Comparison of ENCODE assay signal across 8 cellular contexts in the genomic region with DNA sequence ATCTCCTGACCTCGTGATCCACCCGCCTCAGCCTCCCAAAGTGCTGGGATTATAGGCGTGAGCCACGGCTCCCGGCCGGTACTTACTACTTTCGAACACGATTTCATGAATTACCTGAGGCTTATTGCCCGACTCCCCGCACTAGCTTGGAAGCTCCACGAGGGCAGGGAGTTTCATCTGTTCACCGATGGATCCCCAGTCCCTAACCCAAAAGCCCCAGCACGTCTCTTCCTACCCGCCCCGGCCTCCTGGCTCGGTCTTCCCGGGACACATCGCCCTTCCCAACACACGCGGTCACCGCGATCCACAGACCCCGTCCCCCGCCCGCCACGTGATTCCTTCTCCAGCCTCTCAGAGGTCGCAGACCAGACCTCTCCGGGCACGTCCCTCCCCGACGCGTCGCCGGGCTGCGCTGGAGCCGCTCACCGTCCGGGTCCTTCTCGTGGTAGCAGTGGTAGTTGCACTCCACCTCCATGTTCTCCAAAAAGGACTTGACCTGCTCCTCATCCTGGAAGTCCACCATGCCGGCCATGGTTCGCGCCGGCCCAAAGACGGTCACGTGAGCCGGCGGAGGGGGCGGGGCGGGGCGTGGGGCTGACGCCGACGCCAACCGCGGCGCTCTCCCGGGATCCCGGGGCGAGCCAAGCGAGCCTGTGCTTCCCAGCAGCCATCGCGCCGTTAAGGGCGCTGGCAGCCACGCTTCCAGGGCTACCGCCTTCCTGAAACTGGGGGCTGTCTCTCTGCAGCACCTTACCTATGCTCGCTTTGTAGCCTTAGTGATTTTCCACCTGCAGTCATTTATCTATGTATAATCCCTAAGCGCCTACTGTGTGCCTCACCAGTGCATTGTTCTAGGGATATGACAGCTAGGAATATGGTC. TPM values are rescaled to one million over a fixed set of nuclear protein-coding genes. Genes with fewer than 3 reads are reported as not detected.
DNase-seq lines count a peak whose midpoint lies in the region; ATAC-seq and FAIRE-seq lines count a peak whose summit lies in the region.

A gene (minus strand): TSS at position 553 of the 880 bp plus-strand sequence. CDS start 21 bp downstream, at position 532.

- H3K36me3 ChIP-seq in MG63 (peaks cover 12% of the 10 kb centered on the region), neuron (ENCODE audit: insufficient read depth, low read length) (no peaks in the 10 kb centered on the region)

- CTCF ChIA-PET in activated naive CD4-positive, alpha-beta T cell treated with anti-CD3 and anti-CD28 coated beads for 36 hours (lab: Charles Lee) = interaction anchor here (0.5 to 3.6 kb wide), 5 partner anchors 12 to 353 kb away, joined by 3 to 18 read pairs (median 3); a partner anchor contains a TSS

- intact Hi-C loops in activated naive CD4-positive, alpha-beta T cell treated with anti-CD3 and anti-CD28 coated beads for 36 hours (cut with micrococcal nuclease) = loop anchor here (1.0 kb wide), 1 partner anchor 39 kb away; no protein-coding TSS in a partner anchor

- peak within 1 kb of the TSS; percentile 93 for H3K4me3 Mint-ChIP-seq in activated naive CD4-positive, alpha-beta T cell treated with anti-CD3 and anti-CD28 coated beads for 36 hours

- peaks cover 10% of the 10 kb centered on the region for H3K36me3 Mint-ChIP-seq in activated naive CD4-positive, alpha-beta T cell treated with anti-CD3 and anti-CD28 coated beads for 36 hours (ENCODE audit: low read depth)

- peak within 1 kb of the TSS; percentile 84 for H3K27ac ChIP-seq in substantia nigra (ENCODE audit: low read depth, low read length, poor library complexity, severe bottlenecking)

- peaks cover 2% of the 10 kb centered on the region for H3K4me1 ChIP-seq in neuron (ENCODE audit: insufficient read depth, low read length)

- peak within 1 kb of the TSS; percentile 78 for H3K27ac Mint-ChIP-seq in activated naive CD4-positive, alpha-beta T cell treated with anti-CD3 and anti-CD28 coated beads for 36 hours

- H3K4me3 ChIP-seq in MG63 (peak within 1 kb of the TSS; percentile 78), neuron (ENCODE audit: low read length) (peak within 1 kb of the TSS; percentile 63)

- H3K27me3 Mint-ChIP-seq in activated naive CD4-positive, alpha-beta T cell treated with anti-CD3 and anti-CD28 coated beads for 36 hours (ENCODE audit: low read depth) = no peaks in the 10 kb centered on the region

- H2AFZ ChIP-seq in neuron (ENCODE audit: low read depth, low read length) = peak within 1 kb of the TSS; percentile 78

- peaks cover 28% of the 10 kb centered on the region for H3K4me1 Mint-ChIP-seq in activated naive CD4-positive, alpha-beta T cell treated with anti-CD3 and anti-CD28 coated beads for 36 hours (ENCODE audit: low read depth)

- no peaks in the 10 kb centered on the region for H3K27me3 ChIP-seq in MG63
- H3K27me3 ChIP-seq in neuron (ENCODE audit: insufficient read depth, low read length) = no peaks in the 10 kb centered on the region

- no peak for FAIRE-seq in frontal cortex (lab: Jason Lieb, UNC)

- H3K9me3 ChIP-seq in MG63 (no peaks in the 10 kb centered on the region), neuron (ENCODE audit: low read length) (no peaks in the 10 kb centered on the region)

- peak; percentile 74 for DNase-seq in DMS114 treated with DMSO at 0.1 percent for 48 hours (lab: John Stamatoyannopoulos, UW; ENCODE audit: unreplicated experiment)
- DNase-seq in MG63 = peak; percentile 87
- peak; percentile 82 for DNase-seq in SK-N-DZ (ENCODE audit: low spot score)
- DNase-seq in activated naive CD4-positive, alpha-beta T cell treated with anti-CD3 and anti-CD28 coated beads for 36 hours = peak; percentile 79
- peak; percentile 82 to 87 for DNase-seq in frontal cortex (ENCODE audit: low spot score in 2 of 2)
- peak in 47 of 49 donors; percentile 46 to 93 (median 82) for DNase-seq in substantia nigra (lab: John Stamatoyannopoulos, UW)

- ATAC-seq in GM21786 (IDR thresholded peaks at IDR 0.05; ENCODE audit: unreplicated experiment) = peak; percentile 52

- H3K9me3 Mint-ChIP-seq in activated naive CD4-positive, alpha-beta T cell treated with anti-CD3 and anti-CD28 coated beads for 36 hours = no peaks in the 10 kb centered on the region

RNA-seq across cellular contexts. Expression of the gene that starts here (rescaled TPM):
- total RNA-seq in MG63 (2014; rRNA removed; shearing (Covaris generic); ENCODE audit: low replicate concordance) = 16.9 and 37.1 TPM in 2 replicates
- 18.9 and 19.2 TPM in 2 replicates for polyA plus RNA-seq in SK-N-DZ (2014; cell fraction: cytosol; rRNA removed)
- polyA plus RNA-seq in SK-N-DZ (2014; cell fraction: nucleus; rRNA removed) = 4.9 TPM in 2 replicates
- 10 to 100 TPM; 11.4 to 11.7 TPM for total RNA-seq in activated naive CD4-positive, alpha-beta T cell treated with anti-CD3 and anti-CD28 coated beads for 36 hours
- 27.3 TPM for total RNA-seq in frontal cortex

Comparison
In these comparisons a context has a peak if more than half of its experiments do, and no peak if none do; other contexts are left out.
1. Peak in every context shown above with its lines: DNase-seq, ATAC-seq, H3K4me3 ChIP-seq and H3K27ac ChIP-seq.